Comparison of ENCODE assay signal across 23 cellular contexts in the genomic region with DNA sequence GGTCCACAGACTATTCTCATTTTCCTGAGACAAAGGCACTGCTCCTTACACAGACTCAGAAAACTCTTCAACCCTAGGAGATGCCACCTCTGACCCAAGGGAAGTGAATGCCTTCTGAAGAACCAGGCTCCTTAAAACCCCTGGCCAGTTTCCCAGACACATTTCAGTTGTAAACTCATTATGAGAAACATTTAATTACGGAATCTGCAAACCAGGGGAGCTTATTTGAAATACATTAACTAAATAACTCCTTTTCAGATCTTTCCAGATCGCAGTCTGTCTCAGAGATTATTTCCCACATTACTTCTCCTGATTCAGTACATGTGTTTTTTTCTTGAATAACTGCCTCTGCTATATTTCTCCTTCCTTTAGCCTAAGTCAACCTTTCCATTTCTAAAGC. TPM values are rescaled to one million over a fixed set of nuclear protein-coding genes. Genes with fewer than 3 reads are reported as not detected.
DNase-seq lines count a peak whose midpoint lies in the region; ATAC-seq and TF ChIP-seq lines count a peak whose summit lies in the region.
"Had no signal": no experiment of that assay in that cellular context is flagged by ENCODE, and none has a peak within 500 bp of the region (broad histone marks: within the 10 kb centered on the region; RNA-seq: fewer than 3 reads in every experiment).

No MANE protein-coding gene starts in this region.

- peaks cover 16% of the 10 kb centered on the region; the same call in 1 of the 2 replicates for H4K20me1 ChIP-seq in IMR-90 (ENCODE audit: insufficient read depth, low read length)
- peaks cover 67% of the 10 kb centered on the region for H4K20me1 ChIP-seq in smooth muscle cell (ENCODE audit: low read depth)

- H3K36me3 Mint-ChIP-seq in WTC11, result no peaks in the 10 kb centered on the region; the same call in 1 of the 2 replicates

- peaks cover 32% of the 10 kb centered on the region for H3K4me1 Mint-ChIP-seq in WTC11

- H3K4me1 ChIP-seq in A673 (ENCODE audit: insufficient read depth, low read length, poor library complexity, severe bottlenecking) (peaks cover 8% of the 10 kb centered on the region), IMR-90 (ENCODE audit: control insufficient read depth, insufficient read depth, low read length) (no peaks in the 10 kb centered on the region; the same call in 1 of the 2 replicates), smooth muscle cell (ENCODE audit: low read depth) (peaks cover 21% of the 10 kb centered on the region), colonic mucosa (no peaks in the 10 kb centered on the region)

- TF ChIP-seq RAD21 in IMR-90 (IDR thresholded peaks at IDR 0.05; ENCODE audit: low read length), result no peak

- no peaks in the 10 kb centered on the region for H3F3A ChIP-seq in smooth muscle cell (ENCODE audit: low read depth)

- peaks cover 89% of the 10 kb centered on the region for H3K79me2 ChIP-seq in smooth muscle cell (ENCODE audit: low read depth)

- H3K36me3 ChIP-seq in A673 (ENCODE audit: insufficient read depth, low read length, poor library complexity, severe bottlenecking) (no peaks in the 10 kb centered on the region), IMR-90 (ENCODE audit: control insufficient read depth, insufficient read depth, low read length) (no peaks in the 10 kb centered on the region), smooth muscle cell (ENCODE audit: low read depth) (no peaks in the 10 kb centered on the region), colonic mucosa (no peaks in the 10 kb centered on the region)
- H3K36me3 ChIP-seq: HAP-1 had no signal

- peaks cover 5% of the 10 kb centered on the region; the same call in 1 of the 2 replicates for H3K9me1 ChIP-seq in IMR-90 (ENCODE audit: insufficient read depth, low read length)

- H2AK5ac ChIP-seq in IMR-90 (ENCODE audit: low read depth, low read length), result no peak overlapping the region

- POLR2A ChIA-PET in A673 (lab: Charles Lee; ENCODE audit: low non-redundant PET), result no interaction called here
- POLR2A ChIA-PET in IMR-90 (lab: Charles Lee; ENCODE audit: unreplicated experiment), result no interaction called here
- POLR2A ChIA-PET in WTC11 (lab: Charles Lee), result no interaction called here

- H2BK20ac ChIP-seq in IMR-90 (ENCODE audit: low read depth, low read length), result no peak overlapping the region

- H2AK9ac ChIP-seq in IMR-90 (replicated peaks; ENCODE audit: low read depth, low read length, poor library complexity), result no peak overlapping the region

- no peak overlapping the region for H3K4ac ChIP-seq in IMR-90 (ENCODE audit: low read depth, low read length)

- BruUV-seq in A673 (replicated peaks; lab: Mats Ljungman, UMichigan) (no TSS peak), IMR-90 (replicated peaks; lab: Mats Ljungman, UMichigan) (no TSS peak)

- WGBS in IMR-90 (ENCODE audit: extremely low coverage in 2 of 2, insufficient read length in 1 of 2), 2 experiments, result 100% methylated on average over 1 of the region's 2 CpGs; no CpG with 5 or more reads in 1 of the 2 experiments
- 76% methylated on average over 2 of the region's 2 CpGs for WGBS in smooth muscle cell (ENCODE audit: low lambda C conversion rate)

- TF ChIP-seq CTCF in A673 (conservative IDR thresholded peaks at IDR 0.05; ENCODE audit: low read depth, low read length) (no peak), IMR-90 (conservative IDR thresholded peaks at IDR 0.05; ENCODE audit: low read depth, low read length) (no peak), WTC11 (IDR thresholded peaks at IDR 0.05) (no peak), smooth muscle cell (IDR thresholded peaks at IDR 0.05; ENCODE audit: borderline replicate concordance, insufficient read depth, poor library complexity, severe bottlenecking) (no peak), GM13977 (IDR thresholded peaks at IDR 0.05; ENCODE audit: extremely low read depth, insufficient read depth, missing control alignments) (no peak), colonic mucosa (IDR thresholded peaks at IDR 0.05) (no peak)

- no peak overlapping the region for H3K18ac ChIP-seq in IMR-90 (ENCODE audit: low read depth, low read length)

- no peak overlapping the region for H2BK120ac ChIP-seq in IMR-90 (ENCODE audit: low read depth, low read length)

- 0 out of 2 replicates have a peak overlapping the region, but pooled peaks have one; percentile 13 for H3K23ac ChIP-seq in IMR-90 (ENCODE audit: low read depth, low read length)

- CTCF ChIA-PET in A673 (lab: Charles Lee), result no interaction called here
- CTCF ChIA-PET in IMR-90 (lab: Yijun Ruan, JAX), result interaction anchor here (1.0 kb wide), 1 partner anchor 13 kb away, joined by 3 read pairs; no protein-coding TSS in a partner anchor
- CTCF ChIA-PET in WTC11 (lab: Charles Lee), result interaction anchor here (0.6 kb wide), 1 partner anchor 254 kb away, joined by 3 read pairs; no protein-coding TSS in a partner anchor

- H2BK5ac ChIP-seq in IMR-90 (ENCODE audit: low read depth, low read length, poor library complexity, severe bottlenecking), result no peak overlapping the region

- peak; percentile 27; the same call in 1 of the 2 replicates for ATAC-seq in IMR-90 (ENCODE audit: low read depth)
- ATAC-seq in WTC11, result no peak
- no peak for ATAC-seq in GM21825 (IDR thresholded peaks at IDR 0.05; ENCODE audit: unreplicated experiment)
- ATAC-seq: GM23338, HepG2, K562, Panc1 had no signal

- no peaks in the 10 kb centered on the region for H3K27me3 Mint-ChIP-seq in WTC11 (ENCODE audit: low read depth)

- H3K4me2 ChIP-seq in IMR-90 (ENCODE audit: low read depth, low read length) (no peak overlapping the region), smooth muscle cell (peak overlapping the region; percentile 55)
- H3K4me2 ChIP-seq: GM23338 had no signal

- peak; percentile 22 for DNase-seq in A673 (ENCODE audit: low spot score)
- DNase-seq in IMR-90, result no peak
- no peak for DNase-seq in WTC11 (ENCODE audit: low spot score)
- no peak for DNase-seq in smooth muscle cell (lab: John Stamatoyannopoulos, UW; ENCODE audit: unreplicated experiment)
- DNase-seq in GM13977 (ENCODE audit: low spot score), result no peak
- no peak for DNase-seq in colonic mucosa
- no peak for DNase-seq in stimulated activated CD4-positive, alpha-beta T cell treated with anti-CD3 and anti-CD28 coated beads, Interleukin-2, amount 100 ng/mL, for 24 hours
- DNase-seq: 8988T, DMS153, DND-41, NCI-H1105 treated with DMSO at 0.1 percent for 48 hours, NCI-H2029, NCI-H446, NCI-H524 treated with DMSO at 0.1 percent for 48 hours, SHP77 treated with DMSO at 0.1 percent for 48 hours, SW 1271 had no signal

- intact Hi-C loops in A673 (cut with micrococcal nuclease; ENCODE audit: unreplicated experiment) (no loop called here), IMR-90 (cut with micrococcal nuclease) (loop anchor here (10.0 kb wide), 1 partner anchor 46 kb away; no protein-coding TSS in a partner anchor), colonic mucosa (cut with DNase I) (no loop called here)

- no peak for TF ChIP-seq POLR2A in IMR-90 (IDR thresholded peaks at IDR 0.05; ENCODE audit: low read depth, low read length)

- H3K27me3 ChIP-seq in A673 (replicated peaks; ENCODE audit: insufficient read depth, low read depth, low read length, poor library complexity) (no peaks in the 10 kb centered on the region), IMR-90 (ENCODE audit: control insufficient read depth, insufficient read depth, low read length) (no peaks in the 10 kb centered on the region), smooth muscle cell (ENCODE audit: low read depth) (no peaks in the 10 kb centered on the region), colonic mucosa (no peaks in the 10 kb centered on the region)

- H3K27ac ChIP-seq in A673 (ENCODE audit: low read depth, low read length, poor library complexity, severe bottlenecking), result no peak overlapping the region
- no peak overlapping the region for H3K27ac ChIP-seq in IMR-90 (ENCODE audit: insufficient read depth, low read length)
- H3K27ac ChIP-seq in smooth muscle cell (ENCODE audit: low read depth), result peak overlapping the region; percentile 44
- H3K27ac ChIP-seq in colonic mucosa, result no peak overlapping the region
- H3K27ac ChIP-seq: SK-N-MC had no signal

- no peaks in the 10 kb centered on the region for H3K9me3 Mint-ChIP-seq in WTC11
- H3K9me3 Mint-ChIP-seq: GM23338 had no signal

- in situ Hi-C loops in IMR-90 (cut with MboI; ENCODE audit: low sequenced_read_pairs) (no loop called here), GM13977 (cut with MboI; ENCODE audit: low pct_unique_long_range_greater_than_20kb, low sequenced_read_pairs, unreplicated experiment) (no loop called here)

- H3K9ac ChIP-seq in IMR-90 (ENCODE audit: low read depth, low read length) (no peak overlapping the region), smooth muscle cell (ENCODE audit: low read depth) (no peak overlapping the region), colonic mucosa (ENCODE audit: low read depth in 2 of 2, low read length in 2 of 2) (no peak overlapping the region)

- H3K9me3 ChIP-seq in A673 (ENCODE audit: low read depth, low read length, poor library complexity, severe bottlenecking) (no peaks in the 10 kb centered on the region), IMR-90 (ENCODE audit: control insufficient read depth, insufficient read depth, low read length) (no peaks in the 10 kb centered on the region), smooth muscle cell (replicated peaks; ENCODE audit: low read depth) (no peaks in the 10 kb centered on the region), colonic mucosa (no peaks in the 10 kb centered on the region)
- H3K9me3 ChIP-seq: HAP-1 had no signal

- peak overlapping the region; percentile 12; the same call in 1 of the 2 replicates for H3K27ac Mint-ChIP-seq in WTC11
- H3K27ac Mint-ChIP-seq: GM23338 had no signal

- no peak overlapping the region for H2BK15ac ChIP-seq in IMR-90 (ENCODE audit: low read depth, low read length)

- peaks cover 16 to 44% of the 10 kb centered on the region in 2 experiments for H3K79me1 ChIP-seq in IMR-90 (ENCODE audit: low read depth in 1 of 2, low read length in 2 of 2)

- no peak overlapping the region for H3K14ac ChIP-seq in IMR-90 (replicated peaks; ENCODE audit: low read depth, low read length)

- H4K5ac ChIP-seq in IMR-90 (ENCODE audit: low read depth, low read length), result no peak overlapping the region

- no peak overlapping the region for H3K4me3 Mint-ChIP-seq in WTC11
- H3K4me3 Mint-ChIP-seq: GM23338 had no signal

- H4K91ac ChIP-seq in IMR-90 (ENCODE audit: insufficient read depth, low read depth, low read length), result no peak overlapping the region

- H2AFZ ChIP-seq in IMR-90 (replicated peaks; ENCODE audit: low read length, poor library complexity), result no peak overlapping the region
- H2AFZ ChIP-seq in smooth muscle cell (ENCODE audit: low read depth), result no peak overlapping the region
- H2AFZ ChIP-seq: GM23338 had no signal

- no peak overlapping the region for H3K4me3 ChIP-seq in A673 (ENCODE audit: low read depth, low read length, poor library complexity, severe bottlenecking)
- no peak overlapping the region for H3K4me3 ChIP-seq in IMR-90 (ENCODE audit: insufficient read depth, low read depth, low read length)
- H3K4me3 ChIP-seq in smooth muscle cell, result no peak overlapping the region
- H3K4me3 ChIP-seq in colonic mucosa, result no peak overlapping the region
- H3K4me3 ChIP-seq: GM23338, HAP-1, K562, SK-N-MC had no signal

- H3K56ac ChIP-seq in IMR-90 (ENCODE audit: extremely low read depth, insufficient read depth, low read length), result no peak overlapping the region

- dilution Hi-C loops in IMR-90 (cut with HindIII; ENCODE audit: low sequenced_read_pairs, unreplicated experiment), result no loop called here

- no peak overlapping the region for H4K8ac ChIP-seq in IMR-90 (ENCODE audit: low read depth in 2 of 2, low read length in 2 of 2)

RNA-seq across cellular contexts. Expression of gene MYO5A, which starts 17.6 kb away (rescaled TPM):
- total RNA-seq in A673 (2021) (16.8 and 20.9 TPM in 2 replicates), IMR-90 (2012; rRNA removed) (65.3 and 69.2 TPM in 2 replicates), WTC11 (2021) (29.2 to 33.3 TPM (median 32.1 TPM) in 3 replicates), smooth muscle cell (68.8 and 72.1 TPM in 2 replicates), colonic mucosa (1 to 10 TPM; 2.6 to 6.0 TPM)
- polyA plus RNA-seq in IMR-90 (2012; rRNA removed) (17.5 and 19.4 TPM in 2 replicates), smooth muscle cell (22.4 and 29.4 TPM in 2 replicates)
- 5.8 and 6.6 TPM in 2 replicates for polyA plus RNA-seq in IMR-90 (2012; cell fraction: cytosol; rRNA removed)
- polyA plus RNA-seq in IMR-90 (2012; cell fraction: nucleus; rRNA removed; ENCODE audit: low replicate concordance), result 7.8 and 26.0 TPM in 2 replicates

RNA-seq across cellular contexts. Expression of gene ARPP19, which starts 57.7 kb away (rescaled TPM):
- total RNA-seq in A673 (2021), result 173 and 186 TPM in 2 replicates
- total RNA-seq in IMR-90 (2012; rRNA removed), result 65.2 and 118 TPM in 2 replicates
- polyA plus RNA-seq in IMR-90 (2012; rRNA removed), result 23.6 and 33.4 TPM in 2 replicates
- 6.2 and 7.2 TPM in 2 replicates for polyA plus RNA-seq in IMR-90 (2012; cell fraction: cytosol; rRNA removed)
- 2.8 and 16.3 TPM in 2 replicates for polyA plus RNA-seq in IMR-90 (2012; cell fraction: nucleus; rRNA removed; ENCODE audit: low replicate concordance)
- total RNA-seq in WTC11 (2021), result 203 to 217 TPM (median 212 TPM) in 3 replicates
- 138 and 185 TPM in 2 replicates for total RNA-seq in smooth muscle cell
- 58.4 and 60.1 TPM in 2 replicates for polyA plus RNA-seq in smooth muscle cell
- 100 to 1,000 TPM in 1 of 2 donors, 10 to 100 TPM in 1; 72.2 to 116 TPM for total RNA-seq in colonic mucosa
